In genomic region chr11:66266378-66267038, GRCh38 we compare ENCODE assay signal across 9 cellular contexts. TPM values are rescaled to one million over a fixed set of nuclear protein-coding genes. Genes with fewer than 3 reads are reported as not detected.
DNase-seq lines count a peak whose midpoint lies in the region; ATAC-seq and TF ChIP-seq lines count a peak whose summit lies in the region.
"Had no signal": no experiment of that assay in that cellular context is flagged by ENCODE, and none has a peak within 500 bp of the region (broad histone marks: within the 10 kb centered on the region; RNA-seq: fewer than 3 reads in every experiment).

No MANE protein-coding gene starts in this region.

- peaks cover 25% of the 10 kb centered on the region for H3K4me1 ChIP-seq in BLaER1
- H3K4me1 ChIP-seq in OCI-LY1 (ENCODE audit: insufficient read depth, low read length, severe bottlenecking): peaks cover 19% of the 10 kb centered on the region
- H3K4me1 ChIP-seq in effector memory CD4-positive, alpha-beta T cell (ENCODE audit: control insufficient read depth, insufficient read depth, low read length, poor library complexity, severe bottlenecking): peaks cover 20% of the 10 kb centered on the region
- peaks cover 22% of the 10 kb centered on the region for H3K4me1 ChIP-seq in osteoblast (ENCODE audit: insufficient read depth, low read length)

- peak overlapping the region; percentile 69 for H3K9ac ChIP-seq in BLaER1
- H3K9ac ChIP-seq in OCI-LY1 (ENCODE audit: low read length): no peak overlapping the region; the same call in 1 of the 2 replicates

- no peaks in the 10 kb centered on the region for H3F3A ChIP-seq in OCI-LY1 (ENCODE audit: insufficient read depth, low read length)

- H3K4me2 ChIP-seq in BLaER1 (peak overlapping the region; percentile 98), OCI-LY1 (ENCODE audit: low read length) (peak overlapping the region; percentile 74), osteoblast (ENCODE audit: insufficient read depth, low read length) (peak overlapping the region; percentile 89)

- peaks cover 59% of the 10 kb centered on the region for H3K36me3 ChIP-seq in BLaER1
- H3K36me3 ChIP-seq in OCI-LY1 (ENCODE audit: insufficient read depth, low read length): peaks cover 37% of the 10 kb centered on the region
- H3K36me3 ChIP-seq in effector memory CD4-positive, alpha-beta T cell (ENCODE audit: control insufficient read depth, insufficient read depth, low read length): peaks cover 29% of the 10 kb centered on the region
- H3K36me3 ChIP-seq in osteoblast (ENCODE audit: insufficient read depth, low read length): peaks cover 27% of the 10 kb centered on the region

- H3K27me3 ChIP-seq in BLaER1 (no peaks in the 10 kb centered on the region), OCI-LY1 (ENCODE audit: insufficient read depth, low read length) (no peaks in the 10 kb centered on the region), osteoblast (ENCODE audit: insufficient read depth, low read length) (no peaks in the 10 kb centered on the region)
- no peaks in the 10 kb centered on the region for H3K27me3 ChIP-seq in effector memory CD4-positive, alpha-beta T cell (replicated peaks; ENCODE audit: control insufficient read depth, insufficient read depth, low read length, poor library complexity, severe bottlenecking)

- H3K4me3 ChIP-seq in BLaER1 (peak overlapping the region; percentile 81), OCI-LY1 (ENCODE audit: low read depth, low read length, poor library complexity, severe bottlenecking) (no peak overlapping the region), osteoblast (ENCODE audit: insufficient read depth, low read length) (peak overlapping the region; percentile 98)
- H3K4me3 ChIP-seq in effector memory CD4-positive, alpha-beta T cell (ENCODE audit: insufficient read depth, low read depth, low read length, poor library complexity, severe bottlenecking): no peak overlapping the region

- H3K9me3 ChIP-seq in BLaER1: no peaks in the 10 kb centered on the region
- H3K9me3 ChIP-seq in OCI-LY1 (ENCODE audit: low read length): no peaks in the 10 kb centered on the region
- no peaks in the 10 kb centered on the region for H3K9me3 ChIP-seq in effector memory CD4-positive, alpha-beta T cell (ENCODE audit: control insufficient read depth, low read length)
- H3K9me3 ChIP-seq in osteoblast (ENCODE audit: low read depth, low read length): no peaks in the 10 kb centered on the region

- H3K79me2 ChIP-seq in OCI-LY1 (ENCODE audit: insufficient read depth, low read length): peaks cover 13% of the 10 kb centered on the region
- H3K79me2 ChIP-seq in osteoblast (ENCODE audit: insufficient read depth, low read length): peaks cover 28% of the 10 kb centered on the region

- ATAC-seq in GM21360 (IDR thresholded peaks at IDR 0.05; ENCODE audit: unreplicated experiment) (no peak), HG03521 (IDR thresholded peaks at IDR 0.05; ENCODE audit: unreplicated experiment) (no peak), HG03280 (IDR thresholded peaks at IDR 0.05; ENCODE audit: unreplicated experiment) (no peak)

- H3K27ac ChIP-seq in BLaER1 (peak overlapping the region; percentile 63), OCI-LY1 (ENCODE audit: low read depth, low read length, poor library complexity, severe bottlenecking) (no peak overlapping the region), osteoblast (ENCODE audit: low read depth, low read length) (peak overlapping the region; percentile 33)
- peak overlapping the region; percentile 92 for H3K27ac ChIP-seq in effector memory CD4-positive, alpha-beta T cell (ENCODE audit: insufficient read depth, low read length, poor library complexity, severe bottlenecking)

- TF ChIP-seq CTCF in OCI-LY1 (IDR thresholded peaks at IDR 0.05; ENCODE audit: low read length): no peak
- TF ChIP-seq CTCF in osteoblast (IDR thresholded peaks at IDR 0.05; ENCODE audit: extremely low read depth, low read depth, low read length): no peak

- no peak for DNase-seq in effector memory CD4-positive, alpha-beta T cell
- no peak for DNase-seq in osteoblast (ENCODE audit: insufficient read length, low spot score, missing footprints)
- DNase-seq in mucosa of gallbladder (ENCODE audit: low spot score): no peak

- H2AFZ ChIP-seq in OCI-LY1 (ENCODE audit: low read length) (no peak overlapping the region), osteoblast (ENCODE audit: low read length) (no peak overlapping the region)

- H4K20me1 ChIP-seq in BLaER1 (peaks cover 35% of the 10 kb centered on the region), OCI-LY1 (ENCODE audit: insufficient read depth, low read length) (no peaks in the 10 kb centered on the region), osteoblast (ENCODE audit: insufficient read depth, low read length) (peaks cover 27% of the 10 kb centered on the region)

- H3K9me2 ChIP-seq in OCI-LY1 (ENCODE audit: low read depth, low read length): no peaks in the 10 kb centered on the region

RNA-seq across cellular contexts. Expression of gene RAB1B, which starts 1.9 kb away (rescaled TPM):
- total RNA-seq in osteoblast (75.3 and 75.4 TPM in 2 replicates), mucosa of gallbladder (187 TPM)

RNA-seq across cellular contexts. Expression of gene KLC2, which starts 9.0 kb away (rescaled TPM):
- total RNA-seq in osteoblast: 21.7 and 33.9 TPM in 2 replicates
- total RNA-seq in mucosa of gallbladder: 60.8 TPM

RNA-seq across cellular contexts. Expression of gene CNIH2, which starts 11.5 kb away (rescaled TPM):
- total RNA-seq in osteoblast (under 0.01 TPM in 1 of 2 replicates, not detected in the other), mucosa of gallbladder (1.1 TPM)
- total RNA-seq: posterior vena cava had no signal

RNA-seq across cellular contexts. Expression of gene YIF1A, which starts 22.4 kb away (rescaled TPM):
- total RNA-seq in osteoblast (165 and 182 TPM in 2 replicates), mucosa of gallbladder (103 TPM)

RNA-seq across cellular contexts. Expression of gene TMEM151A, which starts 25.2 kb away (rescaled TPM):
- total RNA-seq in osteoblast (0.29 and 0.36 TPM in 2 replicates), mucosa of gallbladder (61.6 TPM)
- total RNA-seq: posterior vena cava had no signal

Comparison
In these comparisons a context has a peak if more than half of its experiments do, and no peak if none do; other contexts are left out.
1. H3K4me3 ChIP-seq: peak in BLaER1 (single experiment) and osteoblast (single experiment); none in OCI-LY1 (single experiment) and effector memory CD4-positive, alpha-beta T cell (single experiment).
2. Peak in every context shown above with its lines, with median percentiles within 50 percentile points of each other: H3K4me2 ChIP-seq.